In the genomic region with DNA sequence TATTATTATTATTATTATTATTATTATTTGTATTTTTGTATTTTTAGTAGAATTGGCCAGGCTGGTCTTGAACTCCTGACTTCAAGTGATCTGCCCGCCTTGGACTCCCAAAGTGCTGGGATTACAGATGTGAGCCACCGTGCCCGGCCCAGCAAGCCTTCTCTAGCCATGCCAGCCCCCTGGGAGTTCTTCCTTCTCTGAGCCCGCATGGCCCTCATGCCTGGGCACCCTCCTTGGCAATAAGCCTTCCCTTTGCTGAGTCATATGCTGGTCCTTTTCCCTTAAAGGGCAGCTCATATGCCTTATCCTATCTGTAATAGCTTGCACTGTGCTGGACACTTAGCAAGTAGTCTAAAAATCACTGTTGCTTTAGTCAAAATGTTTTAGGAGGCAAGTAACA, we compare ENCODE assay signal across 2 cellular contexts.
A peak's percentile ranks its signal among the peaks of the same experiment; 100 is the strongest.
TF ChIP-seq lines count a peak whose summit lies in the region.

No MANE protein-coding gene starts in this region.

TF ChIP-seq in HCT116, 20 proteins besides CTCF, POLR2A, EP300 and RAD21:
- TF ChIP-seq EZH2 (IDR thresholded peaks at IDR 0.05): no peak
- TF ChIP-seq CEBPB (IDR thresholded peaks at IDR 0.05; ENCODE audit: low read depth): no peak
- no peak for TF ChIP-seq POLR2AphosphoS5 (IDR thresholded peaks at IDR 0.05; ENCODE audit: low read depth, low read length)
- TF ChIP-seq, protein P1, sequence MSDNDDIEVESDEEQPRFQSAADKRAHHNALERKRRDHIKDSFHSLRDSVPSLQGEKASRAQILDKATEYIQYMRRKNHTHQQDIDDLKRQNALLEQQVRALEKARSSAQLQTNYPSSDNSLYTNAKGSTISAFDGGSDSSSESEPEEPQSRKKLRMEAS (IDR thresholded peaks at IDR 0.05): no peak
TF ChIP-seq in HCT116: peak in this region for 0.

TF ChIP-seq in SK-N-SH, 30 proteins besides CTCF, POLR2A, EP300 and RAD21:
- TF ChIP-seq YY1 (IDR thresholded peaks at IDR 0.05; ENCODE audit: low read depth) (no peak), FOSL2 (IDR thresholded peaks at IDR 0.05; ENCODE audit: borderline replicate concordance, low read depth) (peak; percentile 40; the same call in 1 of the 2 replicates), NFIC (IDR thresholded peaks at IDR 0.05; ENCODE audit: borderline replicate concordance) (peak; percentile 44; the same call in 1 of the 2 replicates), ELF1 (IDR thresholded peaks at IDR 0.05) (no peak), JUND (IDR thresholded peaks at IDR 0.05) (0 out of 2 replicates have a peak, but pooled peaks have one; percentile 16)
- TF ChIP-seq, protein P1 (IDR thresholded peaks at IDR 0.05; ENCODE audit: low read depth): 0 out of 2 replicates have a peak, but pooled peaks have one; percentile 28
